8 cellular contexts compared by ENCODE assay signal in the genomic region with DNA sequence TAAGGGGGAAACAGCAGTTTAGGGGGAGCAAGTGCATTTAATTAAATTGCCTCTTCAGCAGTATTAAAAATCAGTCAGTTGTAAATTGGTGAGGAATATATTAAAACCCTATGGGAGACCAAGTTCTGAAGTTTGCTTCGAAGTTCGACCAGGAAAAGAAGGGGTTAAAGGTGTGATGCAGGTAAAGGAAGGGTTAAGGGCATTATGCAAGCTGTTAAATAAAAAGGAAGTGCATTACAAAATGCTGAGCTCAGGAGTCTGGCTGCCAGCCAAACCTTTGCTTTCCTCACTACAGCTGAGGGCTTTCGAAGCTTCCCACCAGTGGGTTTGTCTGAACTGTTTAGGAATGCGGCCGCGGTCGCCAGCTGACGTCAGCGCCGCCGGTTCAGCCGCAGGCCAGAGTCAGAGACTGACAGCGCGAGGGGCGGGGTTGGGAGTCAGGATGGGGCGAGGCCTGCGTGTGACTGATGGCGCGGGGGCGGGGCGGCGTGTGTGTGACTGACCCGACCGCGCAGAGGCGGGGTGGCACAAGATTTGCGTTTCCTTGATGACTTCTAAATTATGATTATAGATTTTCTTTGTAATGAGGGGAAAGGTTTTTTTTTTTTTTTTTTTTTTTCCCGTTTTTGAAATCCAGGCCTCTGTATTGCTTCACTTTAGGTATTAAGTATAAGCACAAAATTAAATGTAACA.
DNase-seq lines count a peak whose midpoint lies in the region; ATAC-seq and TF ChIP-seq lines count a peak whose summit lies in the region.

No MANE protein-coding gene starts in this region.

- H3K27ac ChIP-seq in spleen: peak overlapping the region in 7 of 8 donors; percentile 33 to 64 (median 51)

- peak overlapping the region in 6 of 8 donors; percentile 8 to 53 (median 19) for H3K4me3 ChIP-seq in spleen

- H3K36me3 ChIP-seq in spleen: no peaks in the 10 kb centered on the region

- H3K27me3 ChIP-seq in spleen (replicated peaks in 1 of 7): no peaks in the 10 kb centered on the region

- peak; percentile 99 for DNase-seq in Ammon's horn (ENCODE audit: low spot score)
- peak; percentile 90 for DNase-seq in NCI-H510A (lab: John Stamatoyannopoulos, UW)
- peak; percentile 93 for DNase-seq in activated CD4-positive, alpha-beta T cell treated with anti-CD3 and anti-CD28 coated beads for 1 hour
- peak; percentile 12 to 53 for DNase-seq in cerebellar nuclear complex (lab: John Stamatoyannopoulos, UW)
- peak; percentile 95 for DNase-seq in inferior parietal cortex (ENCODE audit: extremely low spot score)
- peak; percentile 100 for DNase-seq in spleen

- WGBS in spleen, 5 donors: 0 to 1% (median 1%) methylated on average over 28 of the region's 28 CpGs

- intact Hi-C loops in spleen (cut with DNase I; ENCODE audit: low total_unique reads): no loop called here

- TF ChIP-seq CTCF in spleen (IDR thresholded peaks at IDR 0.05 in 8 of 11, conservative IDR thresholded peaks at IDR 0.05 in 3 of 11): peak in 2 of 11 experiments; percentile 8 to 21

- TF ChIP-seq POLR2A in spleen (IDR thresholded peaks at IDR 0.05): no peak

- ATAC-seq in GM19328 (IDR thresholded peaks at IDR 0.05; ENCODE audit: unreplicated experiment) (peak; percentile 99), HG03442 (IDR thresholded peaks at IDR 0.05; ENCODE audit: unreplicated experiment) (peak; percentile 100)

- H3K4me1 ChIP-seq in spleen: peaks cover 16 to 62% (median 27%) of the 10 kb centered on the region in 6 donors

- H3K9me3 ChIP-seq in spleen: no peaks in the 10 kb centered on the region

Comparison
In these comparisons a context has a peak if more than half of its experiments do, and no peak if none do; other contexts are left out.
1. Peak in every context shown above with its lines: DNase-seq, ATAC-seq, H3K4me3 ChIP-seq and H3K27ac ChIP-seq.
2. DNase-seq: peak in every context shown above with its lines; median percentile 100 in spleen; 99 in Ammon's horn; 95 in inferior parietal cortex; 93 in activated CD4-positive, alpha-beta T cell treated with anti-CD3 and anti-CD28 coated beads for 1 hour; 90 in NCI-H510A; 32 in cerebellar nuclear complex.